In genomic region chr21:23936224-23936623, GRCh38 we compare ENCODE assay signal across 10 cellular contexts.
DNase-seq lines count a peak whose midpoint lies in the region; ATAC-seq and TF ChIP-seq lines count a peak whose summit lies in the region.
"Had no signal": no experiment of that assay in that cellular context is flagged by ENCODE, and none has a peak within 500 bp of the region (broad histone marks: within the 10 kb centered on the region; RNA-seq: fewer than 3 reads in every experiment).

No MANE protein-coding gene starts in this region.

- H3K27me3 ChIP-seq in body of pancreas, result no peaks in the 10 kb centered on the region

- no peaks in the 10 kb centered on the region for H3K4me1 Mint-ChIP-seq in activated naive CD4-positive, alpha-beta T cell treated with anti-CD3 and anti-CD28 coated beads, Interleukin-2, amount 10 ng/mL, durations not matched to agents 7 days and 5 days
- H3K4me1 Mint-ChIP-seq in stimulated activated memory B cell treated with anti-CD40 and anti-IgM and Interleukin-4, amounts not matched to agents 10 μg/mL and 1 μg/mL and 100 μg/mL, for 72 hours, result peaks cover 27% of the 10 kb centered on the region

- TF ChIP-seq POLR2A in body of pancreas (IDR thresholded peaks at IDR 0.05), result no peak

- H3K27me3 Mint-ChIP-seq in activated naive CD4-positive, alpha-beta T cell treated with anti-CD3 and anti-CD28 coated beads, Interleukin-2, amount 10 ng/mL, durations not matched to agents 7 days and 5 days, result peaks cover 5% of the 10 kb centered on the region
- no peaks in the 10 kb centered on the region for H3K27me3 Mint-ChIP-seq in stimulated activated memory B cell treated with anti-CD40 and anti-IgM and Interleukin-4, amounts not matched to agents 10 μg/mL and 1 μg/mL and 100 μg/mL, for 72 hours

- no peak overlapping the region for H3K27ac ChIP-seq in body of pancreas

- H3K9me3 Mint-ChIP-seq in activated naive CD4-positive, alpha-beta T cell treated with anti-CD3 and anti-CD28 coated beads, Interleukin-2, amount 10 ng/mL, durations not matched to agents 7 days and 5 days, result no peaks in the 10 kb centered on the region
- H3K9me3 Mint-ChIP-seq in activated naive CD4-positive, alpha-beta T cell treated with anti-CD3 and anti-CD28 coated beads, Interleukin-2, amount 50 U/mL, for 72 hours, result no peaks in the 10 kb centered on the region
- no peaks in the 10 kb centered on the region for H3K9me3 Mint-ChIP-seq in stimulated activated memory B cell treated with anti-CD40 and anti-IgM and Interleukin-4, amounts not matched to agents 10 μg/mL and 1 μg/mL and 100 μg/mL, for 72 hours

- H3K9me3 ChIP-seq in body of pancreas, result no peaks in the 10 kb centered on the region

- no peak overlapping the region for H3K27ac Mint-ChIP-seq in activated naive CD4-positive, alpha-beta T cell treated with anti-CD3 and anti-CD28 coated beads, Interleukin-2, amount 10 ng/mL, durations not matched to agents 7 days and 5 days
- H3K27ac Mint-ChIP-seq in activated naive CD4-positive, alpha-beta T cell treated with anti-CD3 and anti-CD28 coated beads, Interleukin-2, amount 50 U/mL, for 72 hours, result no peak overlapping the region
- H3K27ac Mint-ChIP-seq in stimulated activated memory B cell treated with anti-CD40 and anti-IgM and Interleukin-4, amounts not matched to agents 10 μg/mL and 1 μg/mL and 100 μg/mL, for 72 hours, result peak overlapping the region; percentile 67

- intact Hi-C loops in body of pancreas (cut with DNase I), result no loop called here

- peak; percentile 23 for DNase-seq in activated naive CD4-positive, alpha-beta T cell treated with anti-CD3 and anti-CD28 coated beads, Interleukin-2, amount 10 ng/mL, durations not matched to agents 7 days and 5 days
- no peak for DNase-seq in activated naive CD4-positive, alpha-beta T cell treated with anti-CD3 and anti-CD28 coated beads, Interleukin-2, amount 50 U/mL, for 72 hours (ENCODE audit: low spot score in 2 of 2)
- DNase-seq in NCI-H446 treated with DMSO at 0.1 percent for 48 hours (lab: John Stamatoyannopoulos, UW) (peak; percentile 20), body of pancreas (peak in 2 of 4 donors; percentile 8 to 11), omental fat pad (ENCODE audit: low spot score) (no peak)
- DNase-seq: activated CD8-positive, alpha-beta memory T cell treated with anti-CD3 and anti-CD28 coated beads, Interleukin-2, amount 50 U/mL, for 48 hours had no signal

- CTCF ChIA-PET in activated naive CD4-positive, alpha-beta T cell treated with anti-CD3 and anti-CD28 coated beads, Interleukin-2, amount 10 ng/mL, durations not matched to agents 7 days and 5 days (lab: Charles Lee), result interaction anchor here (0.7 to 1.2 kb wide), 3 partner anchors 11 to 354 kb away, joined by 3 read pairs; no protein-coding TSS in a partner anchor

- no peaks in the 10 kb centered on the region for H3K4me1 ChIP-seq in body of pancreas

- peak in 5 of 7 experiments; percentile 13 to 21 (median 14) for TF ChIP-seq CTCF in body of pancreas (IDR thresholded peaks at IDR 0.05)
- no peak for TF ChIP-seq CTCF in omental fat pad (IDR thresholded peaks at IDR 0.05)

- H3K36me3 Mint-ChIP-seq in activated naive CD4-positive, alpha-beta T cell treated with anti-CD3 and anti-CD28 coated beads, Interleukin-2, amount 10 ng/mL, durations not matched to agents 7 days and 5 days, result no peaks in the 10 kb centered on the region
- H3K36me3 Mint-ChIP-seq in activated naive CD4-positive, alpha-beta T cell treated with anti-CD3 and anti-CD28 coated beads, Interleukin-2, amount 50 U/mL, for 72 hours, result no peaks in the 10 kb centered on the region
- no peaks in the 10 kb centered on the region for H3K36me3 Mint-ChIP-seq in stimulated activated memory B cell treated with anti-CD40 and anti-IgM and Interleukin-4, amounts not matched to agents 10 μg/mL and 1 μg/mL and 100 μg/mL, for 72 hours

- no peak overlapping the region for H3K4me3 ChIP-seq in body of pancreas

- ATAC-seq in activated naive CD4-positive, alpha-beta T cell treated with anti-CD3 and anti-CD28 coated beads, Interleukin-2, amount 50 U/mL, for 72 hours, result no peak
- ATAC-seq in body of pancreas (no peak), GM18868 (IDR thresholded peaks at IDR 0.05; ENCODE audit: unreplicated experiment) (no peak), GM19351 (IDR thresholded peaks at IDR 0.05; ENCODE audit: unreplicated experiment) (no peak), omental fat pad (ENCODE audit: low FRiP score) (no peak)
- no peak for ATAC-seq in stimulated activated memory B cell treated with anti-CD40 and anti-IgM and Interleukin-4, amounts not matched to agents 10 μg/mL and 1 μg/mL and 100 μg/mL, for 72 hours
- ATAC-seq: HCT116 had no signal

- H3K4me3 Mint-ChIP-seq in activated naive CD4-positive, alpha-beta T cell treated with anti-CD3 and anti-CD28 coated beads, Interleukin-2, amount 10 ng/mL, durations not matched to agents 7 days and 5 days, result no peak overlapping the region
- no peak overlapping the region for H3K4me3 Mint-ChIP-seq in stimulated activated memory B cell treated with anti-CD40 and anti-IgM and Interleukin-4, amounts not matched to agents 10 μg/mL and 1 μg/mL and 100 μg/mL, for 72 hours

- WGBS in body of pancreas, 2 donors, result 32 to 33% methylated on average over 2 of the region's 2 CpGs

- H3K36me3 ChIP-seq in body of pancreas (replicated peaks in 1 of 2; ENCODE audit: insufficient read depth in 1 of 2, low read depth in 2 of 2), result no peaks in the 10 kb centered on the region

Comparison
In these comparisons a context has a peak if more than half of its experiments do, and no peak if none do; other contexts are left out.
1. DNase-seq: peak in activated naive CD4-positive, alpha-beta T cell treated with anti-CD3 and anti-CD28 coated beads, Interleukin-2, amount 10 ng/mL, durations not matched to agents 7 days and 5 days (single experiment) and NCI-H446 treated with DMSO at 0.1 percent for 48 hours (single experiment); none in activated naive CD4-positive, alpha-beta T cell treated with anti-CD3 and anti-CD28 coated beads, Interleukin-2, amount 50 U/mL, for 72 hours (0 of 2) and omental fat pad (single experiment).
2. CTCF ChIP-seq: peak in body of pancreas (5 of 7); none in omental fat pad (0 of 3).